10 cellular contexts compared by ENCODE assay signal in the genomic region with DNA sequence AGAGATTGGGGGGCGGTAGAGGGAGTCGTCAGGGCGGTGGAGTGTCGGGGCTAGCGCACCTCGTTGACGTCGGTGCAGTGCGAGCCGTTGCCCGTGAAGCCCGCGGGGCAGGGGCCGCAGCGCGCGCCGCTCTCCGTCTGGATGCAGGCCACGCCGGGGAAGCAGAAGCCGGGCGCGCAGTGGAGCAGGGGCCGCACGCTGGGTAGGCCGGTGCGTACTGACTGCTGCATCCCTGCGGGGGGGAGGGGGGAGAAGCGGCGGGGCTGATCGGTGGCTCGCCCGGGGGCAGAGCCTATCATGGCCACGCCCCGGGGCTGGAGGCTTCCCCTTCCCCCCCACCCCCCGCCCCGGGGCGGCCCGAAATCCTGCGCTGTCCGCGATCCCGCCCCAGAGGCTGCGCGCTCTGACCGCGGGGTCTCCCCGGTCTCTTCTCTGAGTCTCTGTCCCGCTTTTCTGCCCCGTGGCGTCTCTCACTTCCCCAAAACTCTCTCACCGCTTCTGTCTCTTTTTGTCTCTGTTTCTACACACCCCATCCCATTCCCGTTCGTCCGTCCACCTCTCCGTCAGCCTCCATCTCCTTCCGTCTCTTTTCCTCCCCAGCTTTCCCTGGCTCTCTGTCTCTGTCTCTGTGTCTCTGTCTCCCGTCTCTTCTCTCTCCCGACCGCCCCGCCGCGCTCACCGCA. TPM values are rescaled to one million over a fixed set of nuclear protein-coding genes. Genes with fewer than 3 reads are reported as not detected.
DNase-seq lines count a peak whose midpoint lies in the region; ATAC-seq lines count a peak whose summit lies in the region.
"Had no signal": no experiment of that assay in that cellular context is flagged by ENCODE, and none has a peak within 500 bp of the region (broad histone marks: within the 10 kb centered on the region; RNA-seq: fewer than 3 reads in every experiment).

No MANE protein-coding gene starts in this region.

- no peaks in the 10 kb centered on the region for H3K9me3 Mint-ChIP-seq in activated CD4-positive, alpha-beta T cell treated with anti-CD3 and anti-CD28 coated beads, Interleukin-2, amount 10 ng/mL, durations not matched to agents 24 days and 14 days

- H3K27ac Mint-ChIP-seq in activated CD4-positive, alpha-beta T cell treated with anti-CD3 and anti-CD28 coated beads, Interleukin-2, amount 10 ng/mL, durations not matched to agents 24 days and 14 days, result peak overlapping the region; percentile 73

- DNase-seq in NCI-H748 (lab: John Stamatoyannopoulos, UW; ENCODE audit: unreplicated experiment) (peak; percentile 37), NCI-H748 treated with DMSO at 0.1 percent for 48 hours (lab: John Stamatoyannopoulos, UW) (no peak), right cardiac atrium (peak; percentile 53 to 76 (median 67)), left colon (no peak), DMS153 (lab: John Stamatoyannopoulos, UW) (no peak)
- DNase-seq in activated CD4-positive, alpha-beta T cell treated with anti-CD3 and anti-CD28 coated beads, Interleukin-2, amount 10 ng/mL, durations not matched to agents 24 days and 14 days, result peak; percentile 68
- peak; percentile 28 to 31 for DNase-seq in stimulated activated CD4-positive, alpha-beta T cell treated with anti-CD3 and anti-CD28 coated beads, Interleukin-4, amount 100 ng/mL, for 4 hours

- peaks cover 4% of the 10 kb centered on the region for H3K4me1 ChIP-seq in right cardiac atrium (ENCODE audit: control insufficient read depth, insufficient read depth, low read length)

- peaks cover 12% of the 10 kb centered on the region for H3K4me1 Mint-ChIP-seq in activated CD4-positive, alpha-beta T cell treated with anti-CD3 and anti-CD28 coated beads, Interleukin-2, amount 10 ng/mL, durations not matched to agents 24 days and 14 days

- intact Hi-C loops in activated CD4-positive, alpha-beta T cell treated with anti-CD3 and anti-CD28 coated beads, Interleukin-2, amount 10 ng/mL, durations not matched to agents 24 days and 14 days (cut with micrococcal nuclease), result loop anchor here (5.0 to 10.0 kb wide), 3 partner anchors 55 to 178 kb away; a partner anchor contains a TSS
- intact Hi-C loops in right cardiac atrium (cut with DNase I) (no loop called here), left colon (cut with DNase I, micrococcal nuclease) (no loop called here)

- 1% methylated on average over 63 of the region's 65 CpGs for WGBS in right cardiac atrium

- no peaks in the 10 kb centered on the region for H3K27me3 ChIP-seq in right cardiac atrium (ENCODE audit: control insufficient read depth, insufficient read depth)

- ATAC-seq in right cardiac atrium (peak in 1 of 2 donors; percentile 6), left colon (no peak), HG03442 (IDR thresholded peaks at IDR 0.05; ENCODE audit: unreplicated experiment) (no peak)

- no peak overlapping the region for H3K27ac ChIP-seq in right cardiac atrium (ENCODE audit: low read length)
- H3K27ac ChIP-seq: C4-2B had no signal

- H3K9me3 ChIP-seq in right cardiac atrium (ENCODE audit: control insufficient read depth, low read length), result no peaks in the 10 kb centered on the region

- H3K36me3 Mint-ChIP-seq in activated CD4-positive, alpha-beta T cell treated with anti-CD3 and anti-CD28 coated beads, Interleukin-2, amount 10 ng/mL, durations not matched to agents 24 days and 14 days (ENCODE audit: low read depth), result peaks cover 4% of the 10 kb centered on the region

- H3K4me3 Mint-ChIP-seq in activated CD4-positive, alpha-beta T cell treated with anti-CD3 and anti-CD28 coated beads, Interleukin-2, amount 10 ng/mL, durations not matched to agents 24 days and 14 days, result peak overlapping the region; percentile 61

- H3K27me3 Mint-ChIP-seq in activated CD4-positive, alpha-beta T cell treated with anti-CD3 and anti-CD28 coated beads, Interleukin-2, amount 10 ng/mL, durations not matched to agents 24 days and 14 days, result peaks cover 76% of the 10 kb centered on the region

- peak overlapping the region; percentile 37 for H3K4me3 ChIP-seq in right cardiac atrium (ENCODE audit: low read length)
- H3K4me3 ChIP-seq: lung had no signal

RNA-seq across cellular contexts. Expression of a gene that starts 1.1 kb away (rescaled TPM):
- not detected in 2 replicates for total RNA-seq in activated CD4-positive, alpha-beta T cell treated with anti-CD3 and anti-CD28 coated beads, Interleukin-2, amount 10 ng/mL, durations not matched to agents 24 days and 14 days
- total RNA-seq in right cardiac atrium, result 10 to 100 TPM in 1 of 4 donors, 1 to 10 TPM in 3; 1.5 to 13.7 (median 4.7) TPM
- 2.2 TPM for polyA plus RNA-seq in right cardiac atrium
- not detected for total RNA-seq in left colon

RNA-seq across cellular contexts. Expression of a gene that starts 41.7 kb away (rescaled TPM):
- 97.6 and 110 TPM in 2 replicates for total RNA-seq in activated CD4-positive, alpha-beta T cell treated with anti-CD3 and anti-CD28 coated beads, Interleukin-2, amount 10 ng/mL, durations not matched to agents 24 days and 14 days
- total RNA-seq in right cardiac atrium, result 10 to 100 TPM; 35.2 to 40.0 (median 36.8) TPM
- 31.4 TPM for polyA plus RNA-seq in right cardiac atrium
- total RNA-seq in left colon, result 10 to 100 TPM; 67.6 to 81.8 TPM

Comparison
In these comparisons a context has a peak if more than half of its experiments do, and no peak if none do; other contexts are left out.
1. DNase-seq: peak in NCI-H748 (single experiment), activated CD4-positive, alpha-beta T cell treated with anti-CD3 and anti-CD28 coated beads, Interleukin-2, amount 10 ng/mL, durations not matched to agents 24 days and 14 days (single experiment), right cardiac atrium (3 of 3) and stimulated activated CD4-positive, alpha-beta T cell treated with anti-CD3 and anti-CD28 coated beads, Interleukin-4, amount 100 ng/mL, for 4 hours (2 of 2); none in NCI-H748 treated with DMSO at 0.1 percent for 48 hours (single experiment), left colon (0 of 2) and DMS153 (single experiment).